ENCODE assay signal across 23 cellular contexts in genomic region chr15:83514584-83514983, GRCh38.
"Had no signal": no experiment of that assay in that cellular context is flagged by ENCODE, and none has a peak within 500 bp of the region (broad histone marks: within the 10 kb centered on the region; RNA-seq: fewer than 3 reads in every experiment).

No MANE protein-coding gene starts in this region.

- H3K36me3 ChIP-seq: left ventricle myocardium inferior, ovary, right atrium auricular region, right lobe of liver, tibial nerve, upper lobe of left lung had no signal

- H3K4me3 ChIP-seq: left ventricle myocardium inferior, lung, ovary, right atrium auricular region, right lobe of liver, skin epidermis, tibial nerve, upper lobe of left lung had no signal

- H3K9me3 ChIP-seq: left ventricle myocardium inferior, ovary, right atrium auricular region, right lobe of liver, tibial nerve, upper lobe of left lung had no signal

- H3K4me1 Mint-ChIP-seq: naive B cell; natural killer cell; nephron progenitor cell; stimulated activated naive CD8-positive, alpha-beta T cell treated with anti-CD3 and anti-CD28 coated beads, Interleukin-15, amount 100 ng/mL, for 72 hours had no signal

- H3K36me3 Mint-ChIP-seq: mesothelial cell of epicardium, naive B cell, natural killer cell had no signal

- H3K27me3 Mint-ChIP-seq: progenitor cell of endocrine pancreas had no signal

- H3K4me3 Mint-ChIP-seq: mesothelial cell of epicardium; natural killer cell; nephron progenitor cell; stimulated activated naive CD8-positive, alpha-beta T cell treated with anti-CD3 and anti-CD28 coated beads, Interleukin-15, amount 100 ng/mL, for 72 hours had no signal

- H3K27me3 ChIP-seq: ovary, right atrium auricular region, right lobe of liver, tibial nerve, upper lobe of left lung had no signal

- ATAC-seq: left colon; natural killer cell; right lobe of liver; stimulated activated naive CD8-positive, alpha-beta T cell treated with anti-CD3 and anti-CD28 coated beads, Interleukin-15, amount 100 ng/mL, for 72 hours had no signal

- H3K27ac Mint-ChIP-seq: mesothelial cell of epicardium, naive B cell, natural killer cell, nephron progenitor cell, progenitor cell of endocrine pancreas had no signal

- DNase-seq: hippocampal formation; kidney; left colon; left ventricle myocardium inferior; naive B cell; natural killer cell; nephron progenitor cell; ovary; right lobe of liver; stimulated activated CD4-positive, alpha-beta T cell treated with anti-CD3 and anti-CD28 coated beads, Interleukin-12 subunit alpha, Interleukin-12 subunit beta, amount 100 ng/mL, for 4 hours; stimulated activated CD4-positive, alpha-beta T cell treated with anti-CD3 and anti-CD28 coated beads, Interleukin-15, amount 100 ng/mL, for 24 hours; stimulated activated CD4-positive, alpha-beta T cell treated with anti-CD3 and anti-CD28 coated beads, Interleukin-2, amount 100 ng/mL, for 24 hours; stimulated activated CD4-positive, alpha-beta T cell treated with anti-CD3 and anti-CD28 coated beads, Interleukin-4, amount 100 ng/mL, for 1 hour; stimulated activated naive CD4-positive, alpha-beta T cell treated with Interleukin-2 at 50 U/mL for 16 hours; stimulated activated naive CD8-positive, alpha-beta T cell treated with anti-CD3 and anti-CD28 coated beads, Interleukin-15, amount 100 ng/mL, for 72 hours; substantia nigra; upper lobe of left lung had no signal

- H3K4me1 ChIP-seq: left ventricle myocardium inferior, right atrium auricular region, right lobe of liver, tibial nerve, upper lobe of left lung had no signal

- H3K27ac ChIP-seq: left ventricle myocardium inferior, ovary, right atrium auricular region, right lobe of liver, skin epidermis, tibial nerve, upper lobe of left lung had no signal
